Comparison of ENCODE assay signal across 8 cellular contexts in genomic region chr13:26557393-26558073, GRCh38. TPM values are rescaled to one million over a fixed set of nuclear protein-coding genes. Genes with fewer than 3 reads are reported as not detected.
DNase-seq lines count a peak whose midpoint lies in the region; ATAC-seq and TF ChIP-seq lines count a peak whose summit lies in the region.

A gene with protein sequence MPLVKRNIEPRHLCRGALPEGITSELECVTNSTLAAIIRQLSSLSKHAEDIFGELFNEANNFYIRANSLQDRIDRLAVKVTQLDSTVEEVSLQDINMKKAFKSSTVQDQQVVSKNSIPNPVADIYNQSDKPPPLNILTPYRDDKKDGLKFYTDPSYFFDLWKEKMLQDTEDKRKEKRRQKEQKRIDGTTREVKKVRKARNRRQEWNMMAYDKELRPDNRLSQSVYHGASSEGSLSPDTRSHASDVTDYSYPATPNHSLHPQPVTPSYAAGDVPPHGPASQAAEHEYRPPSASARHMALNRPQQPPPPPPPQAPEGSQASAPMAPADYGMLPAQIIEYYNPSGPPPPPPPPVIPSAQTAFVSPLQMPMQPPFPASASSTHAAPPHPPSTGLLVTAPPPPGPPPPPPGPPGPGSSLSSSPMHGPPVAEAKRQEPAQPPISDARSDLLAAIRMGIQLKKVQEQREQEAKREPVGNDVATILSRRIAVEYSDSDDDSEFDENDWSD (plus strand): TSS chr13:26557683. CDS start chr13:26642271, 84,588 bp downstream.

- peak within 1 kb of the TSS; percentile 26 to 47 for H3K4ac ChIP-seq in mesenchymal stem cell (ENCODE audit: low read depth in 1 of 2, low read length in 2 of 2)

- no peak within 1 kb of the TSS for H3K4me3 Mint-ChIP-seq in activated CD4-positive, alpha-beta memory T cell treated with anti-CD3 and anti-CD28 coated beads for 36 hours

- DNase-seq in AG08395 (ENCODE audit: low spot score) (peak; percentile 99), NCI-H2196 (lab: John Stamatoyannopoulos, UW; ENCODE audit: unreplicated experiment) (peak; percentile 83), epithelial cell of esophagus (ENCODE audit: low read depth) (peak; percentile 95), mesenchymal stem cell (peak; percentile 93)
- peak; percentile 58 for DNase-seq in activated CD4-positive, alpha-beta memory T cell treated with anti-CD3 and anti-CD28 coated beads for 36 hours
- peak; percentile 42 for DNase-seq in stimulated activated CD8-positive, alpha-beta memory T cell treated with anti-CD3 and anti-CD28 coated beads, Interleukin-4, amount 100 ng/mL, for 24 hours (ENCODE audit: low read depth)

- peak within 1 kb of the TSS; percentile 59 for H4K8ac ChIP-seq in mesenchymal stem cell (ENCODE audit: low read length)

- H3K27me3 ChIP-seq in mesenchymal stem cell (ENCODE audit: control insufficient read depth in 1 of 2, insufficient read depth in 1 of 2, low read length in 2 of 2) = peaks cover 0 to 4% of the 10 kb centered on the region in 2 experiments

- POLR2A ChIA-PET in activated CD4-positive, alpha-beta memory T cell treated with anti-CD3 and anti-CD28 coated beads for 36 hours (lab: Charles Lee) = no interaction called here

- ATAC-seq in GM19023 (IDR thresholded peaks at IDR 0.05; ENCODE audit: unreplicated experiment) = peak; percentile 93
- peak; percentile 91 for ATAC-seq in HG03139 (IDR thresholded peaks at IDR 0.05; ENCODE audit: unreplicated experiment)

- intact Hi-C loops in activated CD4-positive, alpha-beta memory T cell treated with anti-CD3 and anti-CD28 coated beads for 36 hours (cut with micrococcal nuclease) = no loop called here

- peaks cover 29% of the 10 kb centered on the region for H3K27me3 Mint-ChIP-seq in activated CD4-positive, alpha-beta memory T cell treated with anti-CD3 and anti-CD28 coated beads for 36 hours

- H3K4me1 ChIP-seq in mesenchymal stem cell (ENCODE audit: control insufficient read depth, insufficient read depth, low read depth, low read length) = peaks cover 13% of the 10 kb centered on the region

- CTCF ChIA-PET in activated CD4-positive, alpha-beta memory T cell treated with anti-CD3 and anti-CD28 coated beads for 36 hours (lab: Charles Lee) = no interaction called here

- no peak for TF ChIP-seq CTCF in epithelial cell of esophagus (IDR thresholded peaks at IDR 0.05; ENCODE audit: insufficient read depth, low read depth, low read length, missing control alignments)

- no peak within 1 kb of the TSS for H2AK5ac ChIP-seq in mesenchymal stem cell (ENCODE audit: low read length, severe bottlenecking)

- H3K36me3 ChIP-seq in mesenchymal stem cell (ENCODE audit: control insufficient read depth in 1 of 2, insufficient read depth in 2 of 2, low read depth in 1 of 2, low read length in 2 of 2) = no peaks in the 10 kb centered on the region

- peak within 1 kb of the TSS; percentile 93 for H3K4me2 ChIP-seq in mesenchymal stem cell (ENCODE audit: low read length, poor library complexity, severe bottlenecking)

- WGBS in mesenchymal stem cell = under 1% methylated on average over 59 of the region's 94 CpGs

- H3K9me3 Mint-ChIP-seq in activated CD4-positive, alpha-beta memory T cell treated with anti-CD3 and anti-CD28 coated beads for 36 hours = no peaks in the 10 kb centered on the region

- peak within 1 kb of the TSS; percentile 67 to 93 for H3K18ac ChIP-seq in mesenchymal stem cell (ENCODE audit: low read depth in 1 of 2, low read length in 2 of 2)

- no peaks in the 10 kb centered on the region for H3K36me3 Mint-ChIP-seq in activated CD4-positive, alpha-beta memory T cell treated with anti-CD3 and anti-CD28 coated beads for 36 hours

- H3K23ac ChIP-seq in mesenchymal stem cell (ENCODE audit: low read length in 2 of 2) = no peak within 1 kb of the TSS

- H2BK12ac ChIP-seq in mesenchymal stem cell (ENCODE audit: low read length in 2 of 2) = peak within 1 kb of the TSS in 1 of 2 experiments; percentile 74

- H2AFZ ChIP-seq in mesenchymal stem cell (ENCODE audit: low read depth, low read length) = peak within 1 kb of the TSS; percentile 99

- peaks cover 22% of the 10 kb centered on the region for H3K79me1 ChIP-seq in mesenchymal stem cell (replicated peaks; ENCODE audit: low read length, poor library complexity, severe bottlenecking)

- H4K91ac ChIP-seq in mesenchymal stem cell (ENCODE audit: low read length) = peak within 1 kb of the TSS; percentile 44

- peaks cover 7% of the 10 kb centered on the region for H3K4me1 Mint-ChIP-seq in activated CD4-positive, alpha-beta memory T cell treated with anti-CD3 and anti-CD28 coated beads for 36 hours (ENCODE audit: low read depth)

- no peaks in the 10 kb centered on the region for H3K9me3 ChIP-seq in mesenchymal stem cell (ENCODE audit: control insufficient read depth, low read length)

- H3K14ac ChIP-seq in mesenchymal stem cell (ENCODE audit: low read length in 2 of 2) = peak within 1 kb of the TSS in 1 of 2 experiments; percentile 95

- H2BK120ac ChIP-seq in mesenchymal stem cell (ENCODE audit: low read depth, low read length) = peak within 1 kb of the TSS; percentile 15

- H3K27ac ChIP-seq in mesenchymal stem cell (ENCODE audit: low read length, poor library complexity, severe bottlenecking) = no peak within 1 kb of the TSS

- H3K9ac ChIP-seq in mesenchymal stem cell (ENCODE audit: low read length) = peak within 1 kb of the TSS; percentile 89

- H3K4me3 ChIP-seq in epithelial cell of esophagus (ENCODE audit: low read length) (peak within 1 kb of the TSS; percentile 55), mesenchymal stem cell (ENCODE audit: insufficient read depth in 1 of 2, low read depth in 1 of 2, low read length in 2 of 2) (peak within 1 kb of the TSS; percentile 89 to 94)

- peak within 1 kb of the TSS; percentile 94 for H2BK15ac ChIP-seq in mesenchymal stem cell (ENCODE audit: low read depth, poor library complexity, severe bottlenecking)

- H2BK5ac ChIP-seq in mesenchymal stem cell (ENCODE audit: low read depth, low read length, poor library complexity, severe bottlenecking) = no peak within 1 kb of the TSS

- no peak within 1 kb of the TSS for H3K27ac Mint-ChIP-seq in activated CD4-positive, alpha-beta memory T cell treated with anti-CD3 and anti-CD28 coated beads for 36 hours

RNA-seq across cellular contexts. Expression of the gene that starts here (rescaled TPM):
- total RNA-seq in activated CD4-positive, alpha-beta memory T cell treated with anti-CD3 and anti-CD28 coated beads for 36 hours = under 1 TPM in 1 of 2 experiments, not detected in 1; 0.10 TPM
- 8.0 TPM for polyA plus RNA-seq in mesenchymal stem cell (2013, experiment 1 of 2)
- 8.0 TPM for polyA plus RNA-seq in mesenchymal stem cell (2013, experiment 2 of 2)

Comparison
In these comparisons a context has a peak if more than half of its experiments do, and no peak if none do; other contexts are left out.
1. Peak in DNase-seq in activated CD4-positive, alpha-beta memory T cell treated with anti-CD3 and anti-CD28 coated beads for 36 hours; RNA of the gene not detected or under 1 TPM.
2. DNase-seq: peak in every context shown above with its lines; median percentile 99 in AG08395; 95 in epithelial cell of esophagus; 93 in mesenchymal stem cell; 83 in NCI-H2196; 58 in activated CD4-positive, alpha-beta memory T cell treated with anti-CD3 and anti-CD28 coated beads for 36 hours; 42 in stimulated activated CD8-positive, alpha-beta memory T cell treated with anti-CD3 and anti-CD28 coated beads, Interleukin-4, amount 100 ng/mL, for 24 hours.